In genomic region chr6:38792356-38792755, GRCh38 we compare ENCODE assay signal across 20 cellular contexts.
DNase-seq lines count a peak whose midpoint lies in the region; ATAC-seq, FAIRE-seq and TF ChIP-seq lines count a peak whose summit lies in the region.
"Had no signal": no experiment of that assay in that cellular context is flagged by ENCODE, and none has a peak within 500 bp of the region (broad histone marks: within the 10 kb centered on the region; RNA-seq: fewer than 3 reads in every experiment).

No MANE protein-coding gene starts in this region.

- no peak for TF ChIP-seq POLR2A in esophagus squamous epithelium (IDR thresholded peaks at IDR 0.05)
- no peak for TF ChIP-seq POLR2A in suprapubic skin (IDR thresholded peaks at IDR 0.05)

- no peak overlapping the region for H3K4me3 ChIP-seq in PC-3 (ENCODE audit: low read length)
- no peak overlapping the region for H3K4me3 ChIP-seq in bronchial epithelial cell (ENCODE audit: low read depth, low read length)
- no peak overlapping the region for H3K4me3 ChIP-seq in esophagus squamous epithelium
- H3K4me3 ChIP-seq in suprapubic skin, result no peak overlapping the region
- H3K4me3 ChIP-seq: A549, GM23248 had no signal

- H3K4me1 ChIP-seq in PC-3 (ENCODE audit: insufficient read depth, low read length), result peaks cover 45% of the 10 kb centered on the region
- peaks cover 0 to 25% (median 0%) of the 10 kb centered on the region in 3 donors for H3K4me1 ChIP-seq in esophagus squamous epithelium
- no peaks in the 10 kb centered on the region for H3K4me1 ChIP-seq in suprapubic skin
- H3K4me1 ChIP-seq: A549 had no signal

- H3F3A ChIP-seq in PC-3 (ENCODE audit: low read length, unreplicated experiment), result no peaks in the 10 kb centered on the region

- POLR2A ChIA-PET in PC-3 (lab: Charles Lee; ENCODE audit: unreplicated experiment), result no interaction called here

- TF ChIP-seq CTCF in PC-3 (conservative IDR thresholded peaks at IDR 0.05; ENCODE audit: low read depth, low read length) (no peak), bronchial epithelial cell (IDR thresholded peaks at IDR 0.05; ENCODE audit: insufficient read depth, low read length, severe bottlenecking) (no peak), esophagus squamous epithelium (IDR thresholded peaks at IDR 0.05) (no peak), suprapubic skin (IDR thresholded peaks at IDR 0.05) (no peak), omental fat pad (IDR thresholded peaks at IDR 0.05) (no peak)

- H3K9ac ChIP-seq in PC-3 (ENCODE audit: low read length), result no peak overlapping the region
- H3K9ac ChIP-seq: GM23248 had no signal

- intact Hi-C loops in PC-3 (cut with micrococcal nuclease) (no loop called here), esophagus squamous epithelium (cut with DNase I) (no loop called here)

- H3K36me3 ChIP-seq in PC-3 (ENCODE audit: low read depth, low read length) (no peaks in the 10 kb centered on the region), bronchial epithelial cell (ENCODE audit: control insufficient read depth, insufficient read depth, low read length) (no peaks in the 10 kb centered on the region), esophagus squamous epithelium (no peaks in the 10 kb centered on the region), suprapubic skin (no peaks in the 10 kb centered on the region)
- H3K36me3 ChIP-seq: BE2C had no signal

- H4K20me1 ChIP-seq in PC-3 (ENCODE audit: low read length), result no peaks in the 10 kb centered on the region

- CTCF ChIA-PET in PC-3 (lab: Charles Lee), result no interaction called here

- no peak for TF ChIP-seq EP300 in suprapubic skin (IDR thresholded peaks at IDR 0.05)

- H3K4me2 ChIP-seq in PC-3 (ENCODE audit: low read length), result no peak overlapping the region
- H3K4me2 ChIP-seq: A549 had no signal

- 31 to 53% methylated on average over 2 of the region's 2 CpGs for WGBS in esophagus squamous epithelium, 2 donors
- 56% methylated on average over 2 of the region's 2 CpGs for WGBS in suprapubic skin

- no TSS peak for BruUV-seq in PC-3 (replicated peaks; lab: Mats Ljungman, UMichigan)

- no peak overlapping the region for H2AFZ ChIP-seq in PC-3 (ENCODE audit: low read length)
- H2AFZ ChIP-seq: GM23248 had no signal

- peak; percentile 58 for FAIRE-seq in bronchial epithelial cell (lab: Jason Lieb, UNC)
- FAIRE-seq: A549, D721Med, G401.6, GM12891, H54 had no signal

- H3K9me3 ChIP-seq in PC-3 (ENCODE audit: low read length), result no peaks in the 10 kb centered on the region
- no peaks in the 10 kb centered on the region for H3K9me3 ChIP-seq in esophagus squamous epithelium
- no peaks in the 10 kb centered on the region for H3K9me3 ChIP-seq in suprapubic skin
- H3K9me3 ChIP-seq: A549, BE2C had no signal

- no peaks in the 10 kb centered on the region for H3K9me2 ChIP-seq in PC-3 (replicated peaks; ENCODE audit: low read length)

- H3K79me2 ChIP-seq in PC-3 (ENCODE audit: low read length), result no peaks in the 10 kb centered on the region

- DNase-seq in PC-3, result peak; percentile 89
- DNase-seq in bronchial epithelial cell (ENCODE audit: low read depth), result peak; percentile 71
- no peak for DNase-seq in esophagus squamous epithelium (lab: John Stamatoyannopoulos, UW)
- DNase-seq in suprapubic skin (ENCODE audit: low spot score in 2 of 2), result no peak
- no peak for DNase-seq in omental fat pad (ENCODE audit: low spot score)
- DNase-seq in NAMALWA (ENCODE audit: low spot score), result no peak
- DNase-seq: BE2C; CD8-positive, alpha-beta T cell; COR-L47; DMS153; DMS79 treated with DMSO at 0.1 percent for 48 hours; EL; GM23248 had no signal

- H3K27ac ChIP-seq in PC-3 (ENCODE audit: low read length), result peak overlapping the region; percentile 53
- peak overlapping the region in 3 of 4 donors; percentile 55 to 68 (median 66) for H3K27ac ChIP-seq in esophagus squamous epithelium
- H3K27ac ChIP-seq in suprapubic skin, result peak overlapping the region; percentile 62
- H3K27ac ChIP-seq: A549, GM23248 had no signal

- H3K27me3 ChIP-seq in PC-3 (ENCODE audit: low read length) (no peaks in the 10 kb centered on the region), bronchial epithelial cell (ENCODE audit: control insufficient read depth, insufficient read depth, low read length) (no peaks in the 10 kb centered on the region), esophagus squamous epithelium (no peaks in the 10 kb centered on the region), suprapubic skin (peaks cover 5% of the 10 kb centered on the region)
- H3K27me3 ChIP-seq: BE2C had no signal

- ATAC-seq in PC-3, result no peak
- no peak for ATAC-seq in HG02981 (IDR thresholded peaks at IDR 0.05; ENCODE audit: unreplicated experiment)
- no peak for ATAC-seq in omental fat pad (ENCODE audit: low FRiP score)
- ATAC-seq: A549; CD8-positive, alpha-beta T cell; HCT116 had no signal

Comparison
In these comparisons a context has a peak if more than half of its experiments do, and no peak if none do; other contexts are left out.
1. DNase-seq: peak in PC-3 (single experiment) and bronchial epithelial cell (single experiment); none in esophagus squamous epithelium (single experiment), suprapubic skin (0 of 2), omental fat pad (single experiment) and NAMALWA (single experiment).
2. Peak in every context shown above with its lines, with median percentiles within 50 percentile points of each other: H3K27ac ChIP-seq.